In the genomic region with DNA sequence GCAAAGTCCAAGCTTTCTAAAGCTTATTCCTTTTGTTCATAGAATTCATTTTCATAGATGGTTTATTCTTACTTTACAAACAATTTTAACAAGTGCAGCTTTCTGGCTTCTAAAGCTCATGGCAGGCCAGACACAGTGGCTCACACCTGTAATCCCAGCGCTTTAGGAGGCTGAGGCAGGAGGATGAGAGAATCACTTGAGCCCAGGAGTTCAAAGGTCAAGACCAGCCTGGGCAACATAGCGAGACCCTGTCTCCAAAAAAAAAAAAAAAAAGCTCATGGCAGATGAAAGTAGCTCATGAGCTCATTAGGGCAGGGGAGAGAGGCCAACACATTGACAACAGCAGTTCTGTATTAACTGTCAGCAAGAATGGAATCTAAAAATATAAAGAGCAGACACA, we compare ENCODE assay signal across 27 cellular contexts. TPM values are rescaled to one million over a fixed set of nuclear protein-coding genes. Genes with fewer than 3 reads are reported as not detected.
"Had no signal": no experiment of that assay in that cellular context is flagged by ENCODE, and none has a peak within 500 bp of the region (broad histone marks: within the 10 kb centered on the region; RNA-seq: fewer than 3 reads in every experiment).

No MANE protein-coding gene starts in this region.

- H3K9me3 ChIP-seq: body of pancreas, colonic mucosa, esophagus squamous epithelium, gastroesophageal sphincter, heart right ventricle had no signal

- H3K4me3 ChIP-seq: body of pancreas, colonic mucosa, esophagus squamous epithelium, gastroesophageal sphincter, heart right ventricle had no signal

- H3K27ac ChIP-seq: body of pancreas, colonic mucosa, epithelial cell of prostate, esophagus squamous epithelium, gastroesophageal sphincter, heart right ventricle had no signal

- H3K36me3 ChIP-seq: colonic mucosa, esophagus squamous epithelium had no signal

- H3K27me3 ChIP-seq: body of pancreas, gastroesophageal sphincter had no signal

- DNase-seq: activated CD4-positive, alpha-beta memory T cell treated with anti-CD3 and anti-CD28 coated beads, Interleukin-2, amount 10 ng/mL, durations not matched to agents 7 days and 5 days; activated CD4-positive, alpha-beta T cell treated with anti-CD3 and anti-CD28 coated beads for 1 hour; activated CD4-positive, alpha-beta T cell treated with anti-CD3 and anti-CD28 coated beads for 4 hours; activated CD4-positive, alpha-beta T cell treated with anti-CD3 and anti-CD28 coated beads, Interleukin-2, amount 10 ng/mL, durations not matched to agents 7 days and 5 days; activated CD4-positive, alpha-beta T cell treated with anti-CD3 and anti-CD28 coated beads, Interleukin-2, amount 50 U/mL, for 4 hours; activated CD4-positive, CD25-positive, alpha-beta regulatory T cell; activated CD8-positive, alpha-beta memory T cell treated with anti-CD3 and anti-CD28 coated beads, Interleukin-2, amount 50 U/mL, for 48 hours; activated gamma-delta T cell; activated naive CD4-positive, alpha-beta T cell; activated naive CD4-positive, alpha-beta T cell treated with anti-CD3 and anti-CD28 coated beads, Interleukin-2, amount 50 U/mL, for 16 hours; activated T-cell treated with anti-CD3 and anti-CD28 coated beads for 4 hours; activated T-cell treated with anti-CD3 and anti-CD28 coated beads, Interleukin-2, amount 50 U/mL, for 24 hours; activated T-cell treated with anti-CD3 and anti-CD28 coated beads, Interleukin-2, amount 50 U/mL, for 72 hours; amygdala; aorta; body of pancreas; caudate nucleus; colonic mucosa; effector CD8-positive, alpha-beta T cell; esophagus squamous epithelium; foreskin melanocyte; heart right ventricle; T-helper 1 cell; T-helper 17 cell; T1000 had no signal

- ATAC-seq: activated T-cell treated with anti-CD3 and anti-CD28 coated beads, Interleukin-2, amount 50 U/mL, for 72 hours; body of pancreas; gastroesophageal sphincter; heart right ventricle; T-helper 17 cell had no signal

RNA-seq across cellular contexts. Expression of gene ANKRD29, which starts 48.3 kb away (rescaled TPM):
- total RNA-seq: activated CD4-positive, alpha-beta memory T cell treated with anti-CD3 and anti-CD28 coated beads, Interleukin-2, amount 10 ng/mL, durations not matched to agents 7 days and 5 days; activated T-cell treated with anti-CD3 and anti-CD28 coated beads, Interleukin-2, amount 50 U/mL, for 72 hours had no signal
